Comparison of ENCODE assay signal across 9 cellular contexts in genomic region chr20:52060794-52061714, GRCh38.
DNase-seq lines count a peak whose midpoint lies in the region; ATAC-seq and TF ChIP-seq lines count a peak whose summit lies in the region.
"Had no signal": no experiment of that assay in that cellular context is flagged by ENCODE, and none has a peak within 500 bp of the region (broad histone marks: within the 10 kb centered on the region; RNA-seq: fewer than 3 reads in every experiment).

No MANE protein-coding gene starts in this region.

- peak overlapping the region; percentile 64; the same call in 1 of the 2 replicates for H2BK120ac ChIP-seq in IMR-90 (ENCODE audit: low read depth, low read length)

- no peak overlapping the region for H3K18ac ChIP-seq in IMR-90 (ENCODE audit: low read depth, low read length)

- peak overlapping the region; percentile 78 for H2AFZ ChIP-seq in IMR-90 (replicated peaks; ENCODE audit: low read length, poor library complexity)

- peak overlapping the region in 1 of 2 experiments; percentile 63; a peak in 1 of 4 replicates for H4K8ac ChIP-seq in IMR-90 (ENCODE audit: low read depth in 2 of 2, low read length in 2 of 2)

- H3K27ac ChIP-seq in IMR-90 (ENCODE audit: insufficient read depth, low read length), result no peak overlapping the region
- H3K27ac ChIP-seq in brain microvascular endothelial cell, result no peak overlapping the region
- H3K27ac ChIP-seq in lower lobe of right lung, result no peak overlapping the region

- BruUV-seq in IMR-90 (replicated peaks; lab: Mats Ljungman, UMichigan), result no TSS peak

- H2BK15ac ChIP-seq in IMR-90 (ENCODE audit: low read depth, low read length), result peak overlapping the region; percentile 34; the same call in 1 of the 3 replicates

- H3K4me2 ChIP-seq in IMR-90 (ENCODE audit: low read depth, low read length), result no peak overlapping the region

- no peaks in the 10 kb centered on the region for H3K79me1 ChIP-seq in IMR-90 (ENCODE audit: low read depth in 1 of 2, low read length in 2 of 2)

- in situ Hi-C loops in IMR-90 (cut with MboI; ENCODE audit: low sequenced_read_pairs) (no loop called here), brain microvascular endothelial cell (cut with HindIII; ENCODE audit: low pct_ligation_motif_present, low sequenced_read_pairs) (no loop called here)

- H3K23ac ChIP-seq in IMR-90 (ENCODE audit: low read depth, low read length), result no peak overlapping the region

- no peak overlapping the region for H2AK9ac ChIP-seq in IMR-90 (replicated peaks; ENCODE audit: low read depth, low read length, poor library complexity)

- peak overlapping the region; percentile 48; the same call in 1 of the 2 replicates for H3K4ac ChIP-seq in IMR-90 (ENCODE audit: low read depth, low read length)

- no peak overlapping the region for H3K9ac ChIP-seq in IMR-90 (ENCODE audit: low read depth, low read length)

- dilution Hi-C loops in IMR-90 (cut with HindIII; ENCODE audit: low sequenced_read_pairs, unreplicated experiment), result no loop called here

- intact Hi-C loops in IMR-90 (cut with micrococcal nuclease) (no loop called here), lower lobe of right lung (cut with DNase I) (no loop called here)

- H3K4me1 ChIP-seq in IMR-90 (ENCODE audit: control insufficient read depth, insufficient read depth, low read length), result peaks cover 2% of the 10 kb centered on the region; the same call in 1 of the 2 replicates
- no peaks in the 10 kb centered on the region for H3K4me1 ChIP-seq in lower lobe of right lung

- H2BK20ac ChIP-seq in IMR-90 (ENCODE audit: low read depth, low read length), result peak overlapping the region; percentile 79

- H4K20me1 ChIP-seq in IMR-90 (ENCODE audit: insufficient read depth, low read length), result no peaks in the 10 kb centered on the region

- peak; percentile 58 for ATAC-seq in IMR-90 (ENCODE audit: low read depth)
- ATAC-seq in lower lobe of right lung, result peak in 1 of 2 donors; percentile 28
- no peak for ATAC-seq in GM19397 (IDR thresholded peaks at IDR 0.05; ENCODE audit: unreplicated experiment)
- ATAC-seq in GM18505 (IDR thresholded peaks at IDR 0.05; ENCODE audit: unreplicated experiment), result no peak
- ATAC-seq: activated CD8-positive, alpha-beta T cell treated with anti-CD3 and anti-CD28 coated beads for 36 hours had no signal

- CTCF ChIA-PET in IMR-90 (lab: Yijun Ruan, JAX), result interaction anchor here (0.6 to 1.9 kb wide), 3 partner anchors 46 to 261 kb away, joined by 3 to 6 read pairs (median 3); no protein-coding TSS in a partner anchor

- H3K14ac ChIP-seq in IMR-90 (replicated peaks; ENCODE audit: low read depth, low read length), result no peak overlapping the region

- H3K4me3 ChIP-seq in IMR-90 (ENCODE audit: insufficient read depth, low read depth, low read length) (no peak overlapping the region), brain microvascular endothelial cell (ENCODE audit: low read depth, low read length) (no peak overlapping the region), lower lobe of right lung (no peak overlapping the region)

- H3K36me3 ChIP-seq in IMR-90 (ENCODE audit: control insufficient read depth, insufficient read depth, low read length), result no peaks in the 10 kb centered on the region
- no peaks in the 10 kb centered on the region for H3K36me3 ChIP-seq in brain microvascular endothelial cell (replicated peaks)
- H3K36me3 ChIP-seq in lower lobe of right lung, result no peaks in the 10 kb centered on the region

- H3K9me3 ChIP-seq in IMR-90 (ENCODE audit: control insufficient read depth, insufficient read depth, low read length), result peaks cover 9% of the 10 kb centered on the region
- H3K9me3 ChIP-seq in lower lobe of right lung, result peaks cover 18% of the 10 kb centered on the region

- H3K27me3 ChIP-seq in IMR-90 (ENCODE audit: control insufficient read depth, insufficient read depth, low read length) (no peaks in the 10 kb centered on the region), brain microvascular endothelial cell (replicated peaks) (no peaks in the 10 kb centered on the region), lower lobe of right lung (ENCODE audit: low read depth) (no peaks in the 10 kb centered on the region)

- TF ChIP-seq POLR2A in IMR-90 (IDR thresholded peaks at IDR 0.05; ENCODE audit: low read depth, low read length) (no peak), GM18505 (IDR thresholded peaks at IDR 0.05; ENCODE audit: borderline replicate concordance, extremely low read depth, insufficient read depth, insufficient read length) (no peak)

- H4K5ac ChIP-seq in IMR-90 (ENCODE audit: low read depth, low read length), result no peak overlapping the region

- TF ChIP-seq CTCF in IMR-90 (conservative IDR thresholded peaks at IDR 0.05; ENCODE audit: low read depth, low read length), result peak; percentile 45; the same call in 1 of the 2 replicates
- peak; percentile 61 for TF ChIP-seq CTCF in brain microvascular endothelial cell (IDR thresholded peaks at IDR 0.05; ENCODE audit: low read depth, low read length, missing control alignments)
- TF ChIP-seq CTCF in lower lobe of right lung (IDR thresholded peaks at IDR 0.05), result peak; percentile 11

- WGBS in IMR-90 (ENCODE audit: extremely low coverage in 2 of 2, insufficient read length in 1 of 2), 2 experiments, result no CpG with 5 or more reads among the region's 11 CpGs

- peak; percentile 2 for DNase-seq in COR-L47 (lab: John Stamatoyannopoulos, UW)
- DNase-seq in IMR-90, result no peak
- peak; percentile 13 for DNase-seq in brain microvascular endothelial cell
- no peak for DNase-seq in lower lobe of right lung
- no peak for DNase-seq in GM19240 (ENCODE audit: insufficient read length, low spot score)
- no peak for DNase-seq in stimulated activated CD4-positive, alpha-beta T cell treated with anti-CD3 and anti-CD28 coated beads, Interleukin-12 subunit alpha, Interleukin-12 subunit beta, amount 100 ng/mL, for 4 hours
- DNase-seq: activated CD8-positive, alpha-beta T cell treated with anti-CD3 and anti-CD28 coated beads for 36 hours had no signal

- no peak overlapping the region for H2BK5ac ChIP-seq in IMR-90 (ENCODE audit: low read depth, low read length, poor library complexity, severe bottlenecking)

- no peak overlapping the region for H3K56ac ChIP-seq in IMR-90 (ENCODE audit: extremely low read depth, insufficient read depth, low read length)

- H3K9me1 ChIP-seq in IMR-90 (ENCODE audit: insufficient read depth, low read length), result no peaks in the 10 kb centered on the region

- POLR2A ChIA-PET in IMR-90 (lab: Charles Lee; ENCODE audit: unreplicated experiment), result no interaction called here

- peak; percentile 56 for TF ChIP-seq RAD21 in IMR-90 (IDR thresholded peaks at IDR 0.05; ENCODE audit: low read length)

- no peak overlapping the region for H4K91ac ChIP-seq in IMR-90 (ENCODE audit: insufficient read depth, low read depth, low read length)

- H2AK5ac ChIP-seq in IMR-90 (ENCODE audit: low read depth, low read length), result no peak overlapping the region

TF ChIP-seq in IMR-90, 13 proteins besides CTCF, POLR2A, EP300 and RAD21:
- TF ChIP-seq RCOR1 (IDR thresholded peaks at IDR 0.05; ENCODE audit: insufficient replicate concordance, low read length) (no peak), MXI1 (IDR thresholded peaks at IDR 0.05; ENCODE audit: borderline replicate concordance, low read depth, low read length) (no peak), MAZ (IDR thresholded peaks at IDR 0.05; ENCODE audit: borderline replicate concordance, low read depth, low read length) (no peak), USF2 (IDR thresholded peaks at IDR 0.05; ENCODE audit: low read depth, low read length) (no peak), NFE2L2 (IDR thresholded peaks at IDR 0.05; ENCODE audit: low read depth, low read length) (no peak), RFX5 (IDR thresholded peaks at IDR 0.05; ENCODE audit: low read depth, low read length) (no peak), SMC3 (IDR thresholded peaks at IDR 0.05; ENCODE audit: low read depth, low read length) (no peak), CEBPB (IDR thresholded peaks at IDR 0.05; ENCODE audit: low read depth, low read length) (no peak), BHLHE40 (IDR thresholded peaks at IDR 0.05; ENCODE audit: low read depth, low read length) (no peak), CHD1 (IDR thresholded peaks at IDR 0.05; ENCODE audit: low read depth, low read length) (no peak), FOS (IDR thresholded peaks at IDR 0.05; ENCODE audit: low read depth, low read length) (no peak), MAFK (IDR thresholded peaks at IDR 0.05; ENCODE audit: low read depth, low read length) (no peak), ELK1 (IDR thresholded peaks at IDR 0.05; ENCODE audit: borderline replicate concordance, low read depth, low read length) (no peak)

Comparison
In these comparisons a context has a peak if more than half of its experiments do, and no peak if none do; other contexts are left out.
1. DNase-seq: peak in COR-L47 (single experiment) and brain microvascular endothelial cell (single experiment); none in IMR-90 (single experiment), lower lobe of right lung (single experiment), GM19240 (single experiment) and stimulated activated CD4-positive, alpha-beta T cell treated with anti-CD3 and anti-CD28 coated beads, Interleukin-12 subunit alpha, Interleukin-12 subunit beta, amount 100 ng/mL, for 4 hours (single experiment).
2. CTCF ChIP-seq: peak in every context shown above with its lines; median percentile 61 in brain microvascular endothelial cell; 45 in IMR-90; 11 in lower lobe of right lung.